In genomic region chr19:41758846-41759245, GRCh38 we compare ENCODE assay signal across 20 cellular contexts. TPM values are rescaled to one million over a fixed set of nuclear protein-coding genes. Genes with fewer than 3 reads are reported as not detected.
"Had no signal": no experiment of that assay in that cellular context is flagged by ENCODE, and none has a peak within 500 bp of the region (broad histone marks: within the 10 kb centered on the region; RNA-seq: fewer than 3 reads in every experiment).

No MANE protein-coding gene starts in this region.

- DNase-seq: activated CD4-positive, alpha-beta T cell treated with anti-CD3 and anti-CD28 coated beads, Interleukin-2, amount 10 ng/mL, durations not matched to agents 7 days and 5 days; activated CD8-positive, alpha-beta memory T cell treated with anti-CD3 and anti-CD28 coated beads, Interleukin-2, amount 50 U/mL, for 48 hours; activated gamma-delta T cell; activated T-cell treated with anti-CD3 and anti-CD28 coated beads, Interleukin-2, amount 50 U/mL, for 72 hours; caudate nucleus; effector CD4-positive, alpha-beta T cell; gastrocnemius medialis; heart right ventricle; left colon; naive thymus-derived CD8-positive, alpha-beta T cell; posterior cingulate gyrus; retina; stimulated activated CD4-positive, alpha-beta T cell treated with anti-CD3 and anti-CD28 coated beads, Interleukin-2, amount 100 ng/mL, for 48 hours; tibial artery had no signal

- H3K4me1 ChIP-seq: gastrocnemius medialis, tibial artery had no signal

- ATAC-seq: activated naive CD4-positive, alpha-beta T cell treated with anti-CD3 and anti-CD28 coated beads, Interleukin-2, amount 50 U/mL, for 72 hours; activated T-cell treated with anti-CD3 and anti-CD28 coated beads, Interleukin-2, amount 50 U/mL, for 72 hours; gastrocnemius medialis; heart right ventricle; left colon; naive thymus-derived CD8-positive, alpha-beta T cell; stimulated activated memory B cell treated with anti-CD40 and anti-IgM and Interleukin-4, amounts not matched to agents 10 μg/mL and 1 μg/mL and 100 μg/mL, for 72 hours had no signal

- H3K27me3 ChIP-seq: gastrocnemius medialis had no signal

- H3K27ac ChIP-seq: coronary artery, gastrocnemius medialis, heart right ventricle, tibial artery had no signal

RNA-seq across cellular contexts. Expression of gene CEACAM6, which starts 3.5 kb away (rescaled TPM):
- total RNA-seq: activated CD4-positive, alpha-beta T cell treated with anti-CD3 and anti-CD28 coated beads, Interleukin-2, amount 10 ng/mL, durations not matched to agents 7 days and 5 days; activated naive CD4-positive, alpha-beta T cell treated with anti-CD3 and anti-CD28 coated beads, Interleukin-2, amount 50 U/mL, for 72 hours; activated T-cell treated with anti-CD3 and anti-CD28 coated beads, Interleukin-2, amount 50 U/mL, for 72 hours; naive thymus-derived CD8-positive, alpha-beta T cell; subcutaneous adipose tissue; T-helper 2 cell treated with Interferon-gamma antibody and Interleukin-4, amounts not matched to agents 100 ng/mL and 5 ng/mL, for 36 hours had no signal
- polyA plus RNA-seq: naive thymus-derived CD8-positive, alpha-beta T cell had no signal

RNA-seq across cellular contexts. Expression of gene CEACAM3, which starts 37.5 kb away (rescaled TPM):
- total RNA-seq: activated CD4-positive, alpha-beta T cell treated with anti-CD3 and anti-CD28 coated beads, Interleukin-2, amount 10 ng/mL, durations not matched to agents 7 days and 5 days; activated naive CD4-positive, alpha-beta T cell treated with anti-CD3 and anti-CD28 coated beads, Interleukin-2, amount 50 U/mL, for 72 hours; activated T-cell treated with anti-CD3 and anti-CD28 coated beads, Interleukin-2, amount 50 U/mL, for 72 hours; gastrocnemius medialis; naive thymus-derived CD8-positive, alpha-beta T cell; skeletal muscle tissue; T-helper 2 cell treated with Interferon-gamma antibody and Interleukin-4, amounts not matched to agents 100 ng/mL and 5 ng/mL, for 36 hours had no signal
- polyA plus RNA-seq: heart right ventricle; naive thymus-derived CD8-positive, alpha-beta T cell had no signal

RNA-seq across cellular contexts. Expression of gene CEACAM5, which starts 50.4 kb away (rescaled TPM):
- total RNA-seq: activated CD4-positive, alpha-beta T cell treated with anti-CD3 and anti-CD28 coated beads, Interleukin-2, amount 10 ng/mL, durations not matched to agents 7 days and 5 days; activated naive CD4-positive, alpha-beta T cell treated with anti-CD3 and anti-CD28 coated beads, Interleukin-2, amount 50 U/mL, for 72 hours; activated T-cell treated with anti-CD3 and anti-CD28 coated beads, Interleukin-2, amount 50 U/mL, for 72 hours; heart right ventricle; naive thymus-derived CD8-positive, alpha-beta T cell; skeletal muscle tissue; T-helper 2 cell treated with Interferon-gamma antibody and Interleukin-4, amounts not matched to agents 100 ng/mL and 5 ng/mL, for 36 hours had no signal
- polyA plus RNA-seq: naive thymus-derived CD8-positive, alpha-beta T cell had no signal
